In the genomic region with DNA sequence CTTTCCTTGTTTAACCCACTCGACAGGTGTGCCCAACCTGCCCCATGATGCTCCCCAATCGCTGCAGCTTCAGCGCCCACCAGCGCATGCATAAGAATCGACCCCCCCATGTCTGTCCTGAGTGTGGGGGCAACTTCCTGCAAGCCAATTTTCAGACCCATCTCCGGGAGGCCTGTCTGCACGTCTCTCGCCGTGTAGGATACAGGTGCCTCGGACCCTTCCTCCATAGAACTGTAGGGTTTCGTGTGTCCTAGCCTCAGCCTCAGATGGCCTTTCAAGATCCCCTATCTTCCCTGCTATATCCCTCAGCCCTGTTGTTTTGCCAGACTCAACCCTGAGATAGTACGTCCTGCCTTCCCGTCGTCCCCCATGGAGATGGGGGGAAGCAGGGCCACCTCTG, we compare ENCODE assay signal across 20 cellular contexts. TPM values are rescaled to one million over a fixed set of nuclear protein-coding genes. Genes with fewer than 3 reads are reported as not detected.
DNase-seq lines count a peak whose midpoint lies in the region; ATAC-seq and TF ChIP-seq lines count a peak whose summit lies in the region.
"Had no signal": no experiment of that assay in that cellular context is flagged by ENCODE, and none has a peak within 500 bp of the region (broad histone marks: within the 10 kb centered on the region; RNA-seq: fewer than 3 reads in every experiment).

No MANE protein-coding gene starts in this region.

- peaks cover 68% of the 10 kb centered on the region for H3K36me3 ChIP-seq in CD4-positive, alpha-beta memory T cell (ENCODE audit: insufficient read depth, low read length)

- H3K9me3 Mint-ChIP-seq in CD4-positive, alpha-beta memory T cell: no peaks in the 10 kb centered on the region
- H3K9me3 Mint-ChIP-seq in activated naive CD8-positive, alpha-beta T cell (ENCODE audit: low read depth): no peaks in the 10 kb centered on the region
- H3K9me3 Mint-ChIP-seq in natural killer cell: no peaks in the 10 kb centered on the region
- H3K9me3 Mint-ChIP-seq: endodermal cell, nephron had no signal

- DNase-seq in CD4-positive, alpha-beta memory T cell: no peak
- no peak for DNase-seq in natural killer cell
- DNase-seq in NCI-H2081 treated with DMSO at 0.1 percent for 48 hours (lab: John Stamatoyannopoulos, UW): no peak
- no peak for DNase-seq in Kasumi-1 (lab: John Stamatoyannopoulos, UW)
- no peak for DNase-seq in iPS-NIHi11 (ENCODE audit: low spot score)
- DNase-seq: activated CD4-positive, alpha-beta T cell treated with anti-CD3 and anti-CD28 coated beads for 1 hour; activated effector memory CD4-positive, alpha-beta T cell treated with Interleukin-2 at 50 U/mL for 16 hours; endodermal cell; MM.1S; NCI-H146; NCI-H2171 treated with DMSO at 0.1 percent for 48 hours; NCI-H526; psoas muscle; stimulated activated CD4-positive, alpha-beta T cell treated with anti-CD3 and anti-CD28 coated beads, Interleukin-1b, Interleukin-23, amount 100 ng/mL, for 48 hours; stimulated activated naive CD4-positive, alpha-beta T cell treated with Interleukin-2 at 50 U/mL for 16 hours; tibial artery had no signal

- POLR2A ChIA-PET in CD4-positive, alpha-beta memory T cell (lab: Charles Lee; ENCODE audit: partially characterized antibody): no interaction called here

- intact Hi-C loops in CD4-positive, alpha-beta memory T cell (cut with micrococcal nuclease): no loop called here
- intact Hi-C loops in natural killer cell (cut with micrococcal nuclease): no loop called here

- peaks cover 12 to 33% (median 27%) of the 10 kb centered on the region in 4 donors for H3K4me1 Mint-ChIP-seq in CD4-positive, alpha-beta memory T cell
- peaks cover 28% of the 10 kb centered on the region for H3K4me1 Mint-ChIP-seq in activated naive CD8-positive, alpha-beta T cell (ENCODE audit: low read depth)
- H3K4me1 Mint-ChIP-seq in natural killer cell: peaks cover 56 to 65% of the 10 kb centered on the region in 2 donors

- peak; percentile 15 for TF ChIP-seq POLR2A in GM19193 (IDR thresholded peaks at IDR 0.05; ENCODE audit: extremely low read depth, insufficient read depth, insufficient read length)

- H3K27ac ChIP-seq in CD4-positive, alpha-beta memory T cell (ENCODE audit: low read depth, low read length): no peak overlapping the region
- H3K27ac ChIP-seq: ascending aorta, psoas muscle, tibial artery had no signal

- H3K36me3 Mint-ChIP-seq in CD4-positive, alpha-beta memory T cell: peaks cover 30 to 74% of the 10 kb centered on the region in 2 donors
- no peaks in the 10 kb centered on the region for H3K36me3 Mint-ChIP-seq in activated naive CD8-positive, alpha-beta T cell
- H3K36me3 Mint-ChIP-seq in natural killer cell: no peaks in the 10 kb centered on the region

- no peak for ATAC-seq in natural killer cell

- no peaks in the 10 kb centered on the region for H3K27me3 ChIP-seq in CD4-positive, alpha-beta memory T cell (ENCODE audit: insufficient read depth, low read length)
- H3K27me3 ChIP-seq: ascending aorta, tibial artery had no signal

- no peak overlapping the region for H3K4me3 ChIP-seq in CD4-positive, alpha-beta memory T cell (ENCODE audit: low read length in 2 of 2)
- H3K4me3 ChIP-seq: ascending aorta, psoas muscle, tibial artery had no signal

- H3K27me3 Mint-ChIP-seq in CD4-positive, alpha-beta memory T cell: no peaks in the 10 kb centered on the region
- no peaks in the 10 kb centered on the region for H3K27me3 Mint-ChIP-seq in activated naive CD8-positive, alpha-beta T cell
- H3K27me3 Mint-ChIP-seq in natural killer cell (ENCODE audit: low read depth in 2 of 2): no peaks in the 10 kb centered on the region

- peaks cover 13% of the 10 kb centered on the region for H3K4me1 ChIP-seq in CD4-positive, alpha-beta memory T cell (ENCODE audit: insufficient read depth, low read length)

- no peaks in the 10 kb centered on the region for H3K9me3 ChIP-seq in CD4-positive, alpha-beta memory T cell (ENCODE audit: control insufficient read depth in 1 of 2, low read length in 2 of 2)
- H3K9me3 ChIP-seq: ascending aorta, psoas muscle, tibial artery had no signal

- H3K4me3 Mint-ChIP-seq in CD4-positive, alpha-beta memory T cell: peak overlapping the region in 1 of 8 donors; percentile 13
- H3K4me3 Mint-ChIP-seq in activated naive CD8-positive, alpha-beta T cell: no peak overlapping the region
- peak overlapping the region; percentile 49 for H3K4me3 Mint-ChIP-seq in natural killer cell
- H3K4me3 Mint-ChIP-seq: endodermal cell had no signal

- CTCF ChIA-PET in CD4-positive, alpha-beta memory T cell (lab: Charles Lee; ENCODE audit: partially characterized antibody): interaction anchor here (1.6 kb wide), 1 partner anchor 12 kb away, joined by 5 read pairs; no protein-coding TSS in a partner anchor

- peak overlapping the region in 4 of 7 donors; percentile 43 to 79 (median 68) for H3K27ac Mint-ChIP-seq in CD4-positive, alpha-beta memory T cell
- H3K27ac Mint-ChIP-seq in activated naive CD8-positive, alpha-beta T cell: peak overlapping the region; percentile 7
- H3K27ac Mint-ChIP-seq in natural killer cell: peak overlapping the region; percentile 83 to 86

- TF ChIP-seq CTCF in natural killer cell (IDR thresholded peaks at IDR 0.05): no peak

RNA-seq across cellular contexts. Expression of gene ZNF687, which starts 6.4 kb away (rescaled TPM):
- total RNA-seq in CD4-positive, alpha-beta memory T cell: 10 to 100 TPM; 39.2 to 39.3 TPM
- polyA plus RNA-seq in CD4-positive, alpha-beta memory T cell: 1 to 10 TPM in 1 of 2 donors, under 1 TPM in 1; 0.36 to 1.3 TPM
- 10 to 100 TPM; 48.1 to 52.2 (median 48.6) TPM for total RNA-seq in natural killer cell

RNA-seq across cellular contexts. Expression of gene PSMD4, which starts 34.0 kb away (rescaled TPM):
- 100 to 1,000 TPM; 143 to 151 TPM for total RNA-seq in CD4-positive, alpha-beta memory T cell
- polyA plus RNA-seq in CD4-positive, alpha-beta memory T cell: 100 to 1,000 TPM; 242 to 380 TPM
- total RNA-seq in natural killer cell: 100 to 1,000 TPM in 1 of 3 donors, 10 to 100 TPM in 2; 94.2 to 101 (median 99.3) TPM

RNA-seq across cellular contexts. Expression of gene PI4KB, which starts 38.7 kb away (rescaled TPM):
- 10 to 100 TPM; 87.2 to 97.4 TPM for total RNA-seq in CD4-positive, alpha-beta memory T cell
- 10 to 100 TPM; 56.6 to 68.8 TPM for polyA plus RNA-seq in CD4-positive, alpha-beta memory T cell
- 10 to 100 TPM; 68.2 to 99.3 (median 95.0) TPM for total RNA-seq in natural killer cell

RNA-seq across cellular contexts. Expression of gene RFX5, which starts 58.5 kb away (rescaled TPM):
- total RNA-seq in CD4-positive, alpha-beta memory T cell: 10 to 100 TPM; 56.3 to 64.3 TPM
- 10 to 100 TPM; 32.1 to 33.6 TPM for polyA plus RNA-seq in CD4-positive, alpha-beta memory T cell
- 100 to 1,000 TPM in 2 of 3 donors, 10 to 100 TPM in 1; 72.6 to 111 (median 110) TPM for total RNA-seq in natural killer cell

Comparison
In these comparisons a context has a peak if more than half of its experiments do, and no peak if none do; other contexts are left out.
1. H3K27ac Mint-ChIP-seq: peak in every context shown above with its lines; median percentile 84 in natural killer cell; 68 in CD4-positive, alpha-beta memory T cell; 7 in activated naive CD8-positive, alpha-beta T cell.